9 cellular contexts compared by ENCODE assay signal in the genomic region with DNA sequence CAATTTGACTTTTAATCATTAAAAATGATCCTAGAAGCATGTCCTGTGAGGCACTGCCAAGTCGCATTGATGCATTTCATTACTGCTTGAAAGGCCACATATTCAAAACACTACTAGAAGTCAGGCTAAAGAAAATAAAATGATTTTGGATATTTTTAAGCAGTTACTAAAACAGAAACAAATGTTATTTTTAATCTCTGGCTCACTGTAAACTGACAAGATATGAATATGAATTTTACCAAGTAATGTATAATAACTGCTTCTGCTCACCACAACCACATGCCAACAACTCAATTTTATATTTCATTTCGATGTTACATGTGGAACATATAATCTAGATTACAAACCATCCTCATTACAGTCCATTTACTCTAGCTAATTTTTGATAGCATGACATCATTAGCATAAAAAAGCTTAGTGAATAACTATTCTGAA.
A peak's percentile ranks its signal among the peaks of the same experiment; 100 is the strongest.
DNase-seq lines count a peak whose midpoint lies in the region; ATAC-seq, FAIRE-seq and TF ChIP-seq lines count a peak whose summit lies in the region.
"Had no signal": no experiment of that assay in that cellular context is flagged by ENCODE, and none has a peak within 500 bp of the region (broad histone marks: within the 10 kb centered on the region; RNA-seq: fewer than 3 reads in every experiment).

No MANE protein-coding gene starts in this region.

- 0 out of 2 replicates have a peak, but pooled peaks cover 3% of the 10 kb centered on the region for H3F3A ChIP-seq in MM.1S (ENCODE audit: insufficient read depth, low read length)

- H3K4me2 ChIP-seq in MM.1S (ENCODE audit: low read depth, low read length): peak overlapping the region; percentile 8; the same call in 1 of the 2 replicates

- H3K36me3 Mint-ChIP-seq in endodermal cell (ENCODE audit: low read depth): no peaks in the 10 kb centered on the region

- no peak for DNase-seq in MM.1S
- no peak for DNase-seq in endodermal cell
- DNase-seq in NCI-H2029 treated with DMSO at 0.1 percent for 48 hours (lab: John Stamatoyannopoulos, UW): no peak
- DNase-seq in D721Med (ENCODE audit: insufficient read length, low spot score): no peak
- no peak for DNase-seq in 8988T

- WGBS in mesodermal cell (ENCODE audit: insufficient coverage in 2 of 2), 2 experiments: no CpG with 5 or more reads among the region's 2 CpGs
- 95 to 100% methylated on average over 1 to 2 of the region's 2 CpGs for WGBS in endodermal cell (ENCODE audit: insufficient coverage in 1 of 2, insufficient read length in 1 of 2), 2 experiments

- H3K9ac ChIP-seq in MM.1S (ENCODE audit: low read length): no peak overlapping the region
- no peak overlapping the region for H3K9ac ChIP-seq in endodermal cell (ENCODE audit: extremely low read depth, low read length, poor library complexity, severe bottlenecking)

- no peak for FAIRE-seq in D721Med (lab: Jason Lieb, UNC)

- H3K4me1 Mint-ChIP-seq in endodermal cell: peaks cover 18% of the 10 kb centered on the region

- H3K4me1 ChIP-seq in MM.1S (ENCODE audit: low read length): peaks cover 31% of the 10 kb centered on the region
- H3K4me1 ChIP-seq in mesodermal cell (ENCODE audit: control insufficient read depth, insufficient read depth, low read length, poor library complexity, severe bottlenecking): peaks cover 24% of the 10 kb centered on the region
- H3K4me1 ChIP-seq in endodermal cell (ENCODE audit: control insufficient read depth, insufficient read depth, low read length): no peaks in the 10 kb centered on the region

- H3K27ac Mint-ChIP-seq in endodermal cell: no peak overlapping the region

- no peak for TF ChIP-seq CTCF in MM.1S (IDR thresholded peaks at IDR 0.05; ENCODE audit: low read length)
- TF ChIP-seq CTCF in endodermal cell (conservative IDR thresholded peaks at IDR 0.05): no peak
- no peak for TF ChIP-seq CTCF in D721Med (IDR thresholded peaks at IDR 0.05; ENCODE audit: insufficient read depth, missing control alignments)

- H3K27ac ChIP-seq in MM.1S (ENCODE audit: low read length) (peak overlapping the region; percentile 54; the same call in 1 of the 2 replicates), mesodermal cell (ENCODE audit: low read depth, low read length, severe bottlenecking) (peak overlapping the region; percentile 26), endodermal cell (ENCODE audit: low read depth, low read length) (no peak overlapping the region)

- peaks cover 10% of the 10 kb centered on the region; the same call in 1 of the 2 replicates for H3K79me2 ChIP-seq in MM.1S (ENCODE audit: low read length)

- no peaks in the 10 kb centered on the region for H3K9me2 ChIP-seq in MM.1S (replicated peaks; ENCODE audit: insufficient read depth, low read length)

- ATAC-seq in GM18519 (IDR thresholded peaks at IDR 0.05; ENCODE audit: low FRiP score, unreplicated experiment): peak; percentile 47
- ATAC-seq in GM21717 (IDR thresholded peaks at IDR 0.05; ENCODE audit: unreplicated experiment): peak; percentile 52

- H3K4me3 ChIP-seq in MM.1S (ENCODE audit: low read length) (no peak overlapping the region), mesodermal cell (ENCODE audit: extremely low read depth, insufficient read depth, low read length, poor library complexity, severe bottlenecking) (no peak overlapping the region), endodermal cell (ENCODE audit: low read length) (no peak overlapping the region)
- H3K4me3 ChIP-seq: HAP-1 had no signal

- H3K36me3 ChIP-seq in MM.1S (replicated peaks; ENCODE audit: insufficient read depth, low read length) (no peaks in the 10 kb centered on the region), mesodermal cell (ENCODE audit: control insufficient read depth, insufficient read depth, low read length) (peaks cover 2% of the 10 kb centered on the region), endodermal cell (ENCODE audit: control insufficient read depth, insufficient read depth, low read length) (no peaks in the 10 kb centered on the region)
- H3K36me3 ChIP-seq: HAP-1 had no signal

- H3K27me3 ChIP-seq in MM.1S (replicated peaks; ENCODE audit: insufficient read depth, low read length) (no peaks in the 10 kb centered on the region), endodermal cell (ENCODE audit: control insufficient read depth, insufficient read depth, low read length, poor library complexity, severe bottlenecking) (no peaks in the 10 kb centered on the region)

- H4K20me1 ChIP-seq in MM.1S (ENCODE audit: insufficient read depth, low read length): no peaks in the 10 kb centered on the region

- no peak overlapping the region for H3K4me3 Mint-ChIP-seq in endodermal cell

- no peaks in the 10 kb centered on the region for H3K9me3 Mint-ChIP-seq in endodermal cell

- H3K9me3 ChIP-seq in MM.1S (replicated peaks; ENCODE audit: insufficient read depth, low read length): no peaks in the 10 kb centered on the region
- H3K9me3 ChIP-seq in mesodermal cell (ENCODE audit: control insufficient read depth, low read length): no peaks in the 10 kb centered on the region
- H3K9me3 ChIP-seq in endodermal cell (ENCODE audit: control insufficient read depth, low read length): no peaks in the 10 kb centered on the region
- H3K9me3 ChIP-seq: HAP-1 had no signal

- H3K27me3 Mint-ChIP-seq in endodermal cell (ENCODE audit: insufficient read depth): no peaks in the 10 kb centered on the region

- no peak overlapping the region for H2AFZ ChIP-seq in MM.1S (ENCODE audit: low read length)
